1 cellular context compared by ENCODE assay signal in the genomic region with DNA sequence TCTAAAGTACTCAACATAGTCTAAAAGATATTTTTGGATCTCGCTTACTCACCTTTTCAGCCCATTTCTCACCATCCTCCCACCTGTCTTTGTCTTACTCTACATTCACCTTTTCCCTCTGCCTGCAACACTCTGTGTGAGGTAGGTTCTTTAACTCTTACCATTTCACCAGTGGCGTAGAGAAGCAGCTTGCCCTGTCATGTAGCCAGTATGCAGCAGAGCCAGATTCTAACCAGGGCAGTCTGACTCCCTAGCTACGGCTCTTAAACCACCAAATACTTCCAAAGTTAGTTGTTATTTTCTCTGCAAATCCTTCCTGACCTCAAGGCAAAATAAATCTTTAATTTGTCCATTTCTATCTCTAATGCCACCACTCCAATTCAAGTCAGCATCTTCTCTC.
TF ChIP-seq lines count a peak whose summit lies in the region.

No MANE protein-coding gene starts in this region.

TF ChIP-seq in K562, 482 proteins besides CTCF, POLR2A, EP300 and RAD21:
- TF ChIP-seq XRCC5 (IDR thresholded peaks at IDR 0.05; ENCODE audit: low read depth, low read length): no peak
- no peak for TF ChIP-seq GTF2F1 (IDR thresholded peaks at IDR 0.05; ENCODE audit: low read depth, low read length)
- no peak for TF ChIP-seq C11orf30 (IDR thresholded peaks at IDR 0.05; ENCODE audit: low read depth)
- TF ChIP-seq PTTG1 (tag; IDR thresholded peaks at IDR 0.05; ENCODE audit: low read depth): no peak
- TF ChIP-seq, protein P1, sequence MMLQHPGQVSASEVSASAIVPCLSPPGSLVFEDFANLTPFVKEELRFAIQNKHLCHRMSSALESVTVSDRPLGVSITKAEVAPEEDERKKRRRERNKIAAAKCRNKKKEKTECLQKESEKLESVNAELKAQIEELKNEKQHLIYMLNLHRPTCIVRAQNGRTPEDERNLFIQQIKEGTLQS (IDR thresholded peaks at IDR 0.05): no peak
- TF ChIP-seq, protein P1 (CRISPR knock-in tag; conservative IDR thresholded peaks at IDR 0.05): no peak
- TF ChIP-seq, protein P2, sequence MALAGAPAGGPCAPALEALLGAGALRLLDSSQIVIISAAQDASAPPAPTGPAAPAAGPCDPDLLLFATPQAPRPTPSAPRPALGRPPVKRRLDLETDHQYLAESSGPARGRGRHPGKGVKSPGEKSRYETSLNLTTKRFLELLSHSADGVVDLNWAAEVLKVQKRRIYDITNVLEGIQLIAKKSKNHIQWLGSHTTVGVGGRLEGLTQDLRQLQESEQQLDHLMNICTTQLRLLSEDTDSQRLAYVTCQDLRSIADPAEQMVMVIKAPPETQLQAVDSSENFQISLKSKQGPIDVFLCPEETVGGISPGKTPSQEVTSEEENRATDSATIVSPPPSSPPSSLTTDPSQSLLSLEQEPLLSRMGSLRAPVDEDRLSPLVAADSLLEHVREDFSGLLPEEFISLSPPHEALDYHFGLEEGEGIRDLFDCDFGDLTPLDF (CRISPR knock-in tag; IDR thresholded peaks at IDR 0.05): no peak
- TF ChIP-seq ETV1 (tag; conservative IDR thresholded peaks at IDR 0.05; ENCODE audit: low read depth): no peak
- TF ChIP-seq, protein P3, sequence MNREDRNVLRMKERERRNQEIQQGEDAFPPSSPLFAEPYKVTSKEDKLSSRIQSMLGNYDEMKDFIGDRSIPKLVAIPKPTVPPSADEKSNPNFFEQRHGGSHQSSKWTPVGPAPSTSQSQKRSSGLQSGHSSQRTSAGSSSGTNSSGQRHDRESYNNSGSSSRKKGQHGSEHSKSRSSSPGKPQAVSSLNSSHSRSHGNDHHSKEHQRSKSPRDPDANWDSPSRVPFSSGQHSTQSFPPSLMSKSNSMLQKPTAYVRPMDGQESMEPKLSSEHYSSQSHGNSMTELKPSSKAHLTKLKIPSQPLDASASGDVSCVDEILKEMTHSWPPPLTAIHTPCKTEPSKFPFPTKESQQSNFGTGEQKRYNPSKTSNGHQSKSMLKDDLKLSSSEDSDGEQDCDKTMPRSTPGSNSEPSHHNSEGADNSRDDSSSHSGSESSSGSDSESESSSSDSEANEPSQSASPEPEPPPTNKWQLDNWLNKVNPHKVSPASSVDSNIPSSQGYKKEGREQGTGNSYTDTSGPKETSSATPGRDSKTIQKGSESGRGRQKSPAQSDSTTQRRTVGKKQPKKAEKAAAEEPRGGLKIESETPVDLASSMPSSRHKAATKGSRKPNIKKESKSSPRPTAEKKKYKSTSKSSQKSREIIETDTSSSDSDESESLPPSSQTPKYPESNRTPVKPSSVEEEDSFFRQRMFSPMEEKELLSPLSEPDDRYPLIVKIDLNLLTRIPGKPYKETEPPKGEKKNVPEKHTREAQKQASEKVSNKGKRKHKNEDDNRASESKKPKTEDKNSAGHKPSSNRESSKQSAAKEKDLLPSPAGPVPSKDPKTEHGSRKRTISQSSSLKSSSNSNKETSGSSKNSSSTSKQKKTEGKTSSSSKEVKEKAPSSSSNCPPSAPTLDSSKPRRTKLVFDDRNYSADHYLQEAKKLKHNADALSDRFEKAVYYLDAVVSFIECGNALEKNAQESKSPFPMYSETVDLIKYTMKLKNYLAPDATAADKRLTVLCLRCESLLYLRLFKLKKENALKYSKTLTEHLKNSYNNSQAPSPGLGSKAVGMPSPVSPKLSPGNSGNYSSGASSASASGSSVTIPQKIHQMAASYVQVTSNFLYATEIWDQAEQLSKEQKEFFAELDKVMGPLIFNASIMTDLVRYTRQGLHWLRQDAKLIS (CRISPR knock-in tag; IDR thresholded peaks at IDR 0.05): no peak
- TF ChIP-seq, protein P4, sequence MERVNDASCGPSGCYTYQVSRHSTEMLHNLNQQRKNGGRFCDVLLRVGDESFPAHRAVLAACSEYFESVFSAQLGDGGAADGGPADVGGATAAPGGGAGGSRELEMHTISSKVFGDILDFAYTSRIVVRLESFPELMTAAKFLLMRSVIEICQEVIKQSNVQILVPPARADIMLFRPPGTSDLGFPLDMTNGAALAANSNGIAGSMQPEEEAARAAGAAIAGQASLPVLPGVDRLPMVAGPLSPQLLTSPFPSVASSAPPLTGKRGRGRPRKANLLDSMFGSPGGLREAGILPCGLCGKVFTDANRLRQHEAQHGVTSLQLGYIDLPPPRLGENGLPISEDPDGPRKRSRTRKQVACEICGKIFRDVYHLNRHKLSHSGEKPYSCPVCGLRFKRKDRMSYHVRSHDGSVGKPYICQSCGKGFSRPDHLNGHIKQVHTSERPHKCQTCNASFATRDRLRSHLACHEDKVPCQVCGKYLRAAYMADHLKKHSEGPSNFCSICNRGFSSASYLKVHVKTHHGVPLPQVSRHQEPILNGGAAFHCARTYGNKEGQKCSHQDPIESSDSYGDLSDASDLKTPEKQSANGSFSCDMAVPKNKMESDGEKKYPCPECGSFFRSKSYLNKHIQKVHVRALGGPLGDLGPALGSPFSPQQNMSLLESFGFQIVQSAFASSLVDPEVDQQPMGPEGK (CRISPR knock-in tag; IDR thresholded peaks at IDR 0.05; ENCODE audit: borderline replicate concordance): no peak
